Comparison of ENCODE assay signal across 8 cellular contexts in the genomic region with DNA sequence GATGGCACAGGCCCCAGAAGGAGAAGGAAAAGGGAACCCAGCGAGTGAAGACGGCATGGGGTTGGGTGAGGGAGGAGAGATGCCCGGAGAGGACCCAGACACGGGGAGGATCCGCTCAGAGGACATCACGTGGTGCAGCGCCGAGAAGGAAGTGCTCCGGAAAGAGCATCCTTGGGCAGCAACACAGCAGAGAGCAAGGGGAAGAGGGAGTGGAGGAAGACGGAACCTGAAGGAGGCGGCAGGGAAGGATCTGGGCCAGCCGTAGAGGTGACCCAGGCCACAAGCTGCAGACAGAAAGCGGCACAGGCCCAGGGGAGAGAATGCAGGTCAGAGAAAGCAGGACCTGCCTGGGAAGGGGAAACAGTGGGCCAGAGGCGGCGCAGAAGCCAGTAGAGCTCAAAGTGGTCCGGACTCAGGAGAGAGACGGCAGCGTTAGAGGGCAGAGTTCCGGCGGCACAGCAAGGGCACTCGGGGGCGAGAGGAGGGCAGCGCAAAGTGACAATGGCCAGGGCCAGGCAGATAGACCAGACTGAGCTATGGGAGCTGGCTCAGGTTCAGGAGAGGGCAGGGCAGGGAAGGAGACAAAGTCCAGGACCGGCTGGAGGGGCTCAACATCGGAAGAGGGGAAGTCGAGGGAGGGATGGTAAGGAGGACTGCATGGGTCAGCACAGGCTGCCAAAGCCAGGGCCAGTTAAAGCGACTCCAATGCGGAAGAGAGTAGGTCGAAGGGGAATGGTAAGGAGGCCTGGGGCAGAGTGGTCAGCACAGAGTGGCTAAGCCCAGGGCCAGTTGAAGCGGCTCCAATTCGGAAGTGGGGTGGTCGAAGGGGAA. TPM values are rescaled to one million over a fixed set of nuclear protein-coding genes. Genes with fewer than 3 reads are reported as not detected.
DNase-seq lines count a peak whose midpoint lies in the region; ATAC-seq and TF ChIP-seq lines count a peak whose summit lies in the region.

No MANE protein-coding gene starts in this region.

- CTCF ChIA-PET in PC-9 (lab: Charles Lee): interaction anchor here (0.7 kb wide), 1 partner anchor 424 kb away, joined by 5 read pairs; no protein-coding TSS in a partner anchor

- 1% methylated on average over 32 of the region's 32 CpGs for WGBS in thymus

- TF ChIP-seq RAD21 in neural cell (conservative IDR thresholded peaks at IDR 0.05): no peak

- H3F3A ChIP-seq in PC-9 (ENCODE audit: insufficient read depth, low read depth) (peaks cover 18% of the 10 kb centered on the region), neural cell (ENCODE audit: insufficient read depth, low read length, poor library complexity, severe bottlenecking) (no peaks in the 10 kb centered on the region)

- TSS peak; percentile 55 for BruUV-seq in PC-9 (replicated peaks; lab: Mats Ljungman, UMichigan)

- TF ChIP-seq CTCF in PC-9 (conservative IDR thresholded peaks at IDR 0.05) (no peak), neural cell (IDR thresholded peaks at IDR 0.05; ENCODE audit: poor library complexity, severe bottlenecking) (no peak)

- no peaks in the 10 kb centered on the region for H3K9me3 ChIP-seq in PC-9 (ENCODE audit: insufficient read depth, low read depth)
- H3K9me3 ChIP-seq in neural cell (ENCODE audit: low read length): no peaks in the 10 kb centered on the region
- H3K9me3 ChIP-seq in thymus (ENCODE audit: control insufficient read depth): no peaks in the 10 kb centered on the region

- ATAC-seq in GM19023 (IDR thresholded peaks at IDR 0.05; ENCODE audit: unreplicated experiment) (peak; percentile 27), GM19452 (IDR thresholded peaks at IDR 0.05; ENCODE audit: unreplicated experiment) (no peak)

- POLR2A ChIA-PET in PC-9 (lab: Charles Lee; ENCODE audit: unreplicated experiment): no interaction called here

- H3K9me2 ChIP-seq in PC-9 (ENCODE audit: insufficient read depth) (no peaks in the 10 kb centered on the region), neural cell (ENCODE audit: insufficient read depth, low read length) (no peaks in the 10 kb centered on the region)

- H3K36me3 ChIP-seq in PC-9 (ENCODE audit: low read depth) (no peaks in the 10 kb centered on the region; the same call in 1 of the 2 replicates), neural cell (ENCODE audit: insufficient read depth, low read length) (no peaks in the 10 kb centered on the region), thymus (ENCODE audit: control insufficient read depth, insufficient read depth) (peaks cover 11% of the 10 kb centered on the region)

- intact Hi-C loops in PC-9 (cut with micrococcal nuclease; ENCODE audit: unreplicated experiment): loop anchor here (1.0 to 2.0 kb wide), 4 partner anchors 48 to 223 kb away; a partner anchor contains a TSS

- DNase-seq in AG08396 (ENCODE audit: low spot score): peak; percentile 86
- peak in 1 of 2 experiments; percentile 29 for DNase-seq in PC-9
- DNase-seq in activated naive CD4-positive, alpha-beta T cell treated with Interleukin-2 at 50 U/mL for 16 hours: peak; percentile 54
- peak; percentile 57 for DNase-seq in foreskin melanocyte

- H3K4me3 ChIP-seq in PC-9: peak overlapping the region; percentile 99
- peak overlapping the region; percentile 85 for H3K4me3 ChIP-seq in neural cell (ENCODE audit: low read length)
- peak overlapping the region; percentile 79 for H3K4me3 ChIP-seq in thymus (ENCODE audit: low read length)

- H2AFZ ChIP-seq in PC-9 (peak overlapping the region; percentile 89), neural cell (ENCODE audit: low read depth, low read length) (no peak overlapping the region)

- H3K9ac ChIP-seq in neural cell (ENCODE audit: low read length): peak overlapping the region; percentile 81

- peak overlapping the region; percentile 100 for H3K4me2 ChIP-seq in PC-9
- H3K4me2 ChIP-seq in neural cell (ENCODE audit: low read length): peak overlapping the region; percentile 91

- H4K20me1 ChIP-seq in PC-9 (ENCODE audit: insufficient read depth): peaks cover 46% of the 10 kb centered on the region
- H4K20me1 ChIP-seq in neural cell (ENCODE audit: insufficient read depth): peaks cover 9% of the 10 kb centered on the region

- no peak overlapping the region for H3K27ac ChIP-seq in PC-9
- H3K27ac ChIP-seq in neural cell (ENCODE audit: low read length): peak overlapping the region; percentile 65
- peak overlapping the region; percentile 58 for H3K27ac ChIP-seq in thymus (ENCODE audit: low read depth)

- H3K79me2 ChIP-seq in PC-9 (ENCODE audit: low read depth) (peaks cover 52% of the 10 kb centered on the region), neural cell (replicated peaks; ENCODE audit: insufficient read depth, low read length) (peaks cover 46% of the 10 kb centered on the region)

- TF ChIP-seq EP300 in neural cell (conservative IDR thresholded peaks at IDR 0.05; ENCODE audit: poor library complexity, severe bottlenecking): no peak

- H3K4me1 ChIP-seq in PC-9 (replicated peaks; ENCODE audit: insufficient read depth): peaks cover 22% of the 10 kb centered on the region
- peaks cover 14% of the 10 kb centered on the region for H3K4me1 ChIP-seq in thymus (ENCODE audit: control insufficient read depth, insufficient read depth, low read length)

- H3K27me3 ChIP-seq in PC-9 (ENCODE audit: insufficient read depth, low read depth): no peaks in the 10 kb centered on the region
- no peaks in the 10 kb centered on the region for H3K27me3 ChIP-seq in neural cell (ENCODE audit: insufficient read depth, low read depth, low read length)
- no peaks in the 10 kb centered on the region for H3K27me3 ChIP-seq in thymus (ENCODE audit: control insufficient read depth, insufficient read depth)

TF ChIP-seq in neural cell, 6 proteins besides CTCF, POLR2A, EP300 and RAD21:
- TF ChIP-seq SMC3 (conservative IDR thresholded peaks at IDR 0.05; ENCODE audit: poor library complexity): no peak
- TF ChIP-seq MXI1 (conservative IDR thresholded peaks at IDR 0.05; ENCODE audit: poor library complexity, severe bottlenecking): peak; percentile 24

RNA-seq across cellular contexts. Expression of a gene that starts 1.0 kb away (rescaled TPM):
- 110 and 114 TPM in 2 replicates for total RNA-seq in PC-9 (2021)
- polyA plus RNA-seq in neural cell (109 and 137 TPM in 2 replicates), thymus (194 TPM)
- 35.5 and 35.8 TPM in 2 replicates for polyA minus RNA-seq in neural cell

RNA-seq across cellular contexts. Expression of a gene that starts 32.6 kb away (rescaled TPM):
- 228 and 266 TPM in 2 replicates for total RNA-seq in PC-9 (2021)
- 4.0 and 6.2 TPM in 2 replicates for polyA plus RNA-seq in neural cell
- polyA minus RNA-seq in neural cell: 3.4 TPM in 1 of 2 replicates, not detected in the other
- 11.9 TPM for polyA plus RNA-seq in thymus

RNA-seq across cellular contexts. Expression of a gene that starts 40.8 kb away (rescaled TPM):
- 111 and 162 TPM in 2 replicates for total RNA-seq in PC-9 (2021)
- 25.5 and 28.0 TPM in 2 replicates for polyA plus RNA-seq in neural cell
- polyA minus RNA-seq in neural cell: 3.2 and 7.8 TPM in 2 replicates
- polyA plus RNA-seq in thymus: 26.6 TPM

RNA-seq across cellular contexts. Expression of a gene that starts 41.1 kb away (rescaled TPM):
- total RNA-seq in PC-9 (2021): 13.7 and 18.2 TPM in 2 replicates
- polyA plus RNA-seq in neural cell (22.5 and 22.6 TPM in 2 replicates), thymus (0.75 TPM)
- 3.7 and 5.9 TPM in 2 replicates for polyA minus RNA-seq in neural cell

RNA-seq across cellular contexts. Expression of a gene that starts 50.0 kb away (rescaled TPM):
- total RNA-seq in PC-9 (2021): 51.8 and 76.6 TPM in 2 replicates
- polyA plus RNA-seq in neural cell (0.38 and 2.2 TPM in 2 replicates), thymus (0.64 TPM)
- polyA minus RNA-seq in neural cell: not detected in 2 replicates
